ENCODE assay signal across 9 cellular contexts in the genomic region with DNA sequence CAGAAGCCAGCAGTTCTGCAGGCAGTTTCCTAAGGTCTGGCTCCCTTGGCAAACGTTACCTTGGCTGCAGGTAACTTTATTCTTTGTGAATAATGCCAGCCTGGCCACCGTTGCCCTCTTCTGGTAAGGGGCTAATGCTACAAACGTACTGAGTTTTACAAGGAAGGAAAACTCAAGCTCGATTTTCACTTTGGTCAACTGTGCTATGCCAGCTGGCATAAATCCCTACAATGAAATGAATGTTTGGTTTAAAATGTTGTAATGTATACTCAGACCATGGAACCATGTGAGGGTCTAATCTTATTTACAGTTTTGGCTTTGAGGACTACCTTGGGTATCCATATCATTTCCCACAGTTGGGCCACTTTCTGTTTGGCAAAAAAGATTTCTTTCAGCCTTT.
DNase-seq lines count a peak whose midpoint lies in the region; ATAC-seq, FAIRE-seq and TF ChIP-seq lines count a peak whose summit lies in the region.
"Had no signal": no experiment of that assay in that cellular context is flagged by ENCODE, and none has a peak within 500 bp of the region (broad histone marks: within the 10 kb centered on the region; RNA-seq: fewer than 3 reads in every experiment).

No MANE protein-coding gene starts in this region.

- H3K27ac ChIP-seq in K562 (ENCODE audit: extremely low read depth, low read depth, low read length), result no peak overlapping the region
- H3K27ac ChIP-seq in osteoblast (ENCODE audit: low read depth, low read length), result peak overlapping the region; percentile 34
- H3K27ac ChIP-seq: BLaER1 had no signal

- H4K20me1 ChIP-seq in K562 (replicated peaks; ENCODE audit: control insufficient read depth, insufficient read depth, low read length) (no peaks in the 10 kb centered on the region), osteoblast (ENCODE audit: insufficient read depth, low read length) (no peaks in the 10 kb centered on the region)
- H4K20me1 ChIP-seq: BLaER1 had no signal

- intact Hi-C loops in K562 (cut with micrococcal nuclease), result loop anchor here (5.0 kb wide), 1 partner anchor 69 kb away; no protein-coding TSS in a partner anchor

- no peaks in the 10 kb centered on the region for H3K9me1 ChIP-seq in K562 (ENCODE audit: control insufficient read depth, insufficient read depth, low read length)

- H3K4me2 ChIP-seq in K562 (ENCODE audit: insufficient read depth, low read length), result no peak overlapping the region
- peak overlapping the region; percentile 62 for H3K4me2 ChIP-seq in osteoblast (ENCODE audit: insufficient read depth, low read length)
- H3K4me2 ChIP-seq: BLaER1 had no signal

- no peak for TF ChIP-seq POLR2A in K562 (conservative IDR thresholded peaks at IDR 0.05)

- H2AFZ ChIP-seq in K562 (ENCODE audit: low read depth, low read length), result no peak overlapping the region
- H2AFZ ChIP-seq in osteoblast (ENCODE audit: low read length), result peak overlapping the region; percentile 27

- TF ChIP-seq RAD21 in K562 (CRISPR knock-in tag; conservative IDR thresholded peaks at IDR 0.05 in 1 of 2, IDR thresholded peaks at IDR 0.05 in 1 of 2), result peak; percentile 28 to 50; a peak in 3 of 4 replicates

- no peaks in the 10 kb centered on the region for H3K27me3 ChIP-seq in K562 (ENCODE audit: control insufficient read depth in 2 of 2, insufficient read depth in 2 of 2, low read length in 2 of 2)
- no peaks in the 10 kb centered on the region for H3K27me3 ChIP-seq in osteoblast (ENCODE audit: insufficient read depth, low read length)
- H3K27me3 ChIP-seq: BLaER1 had no signal

- POLR2A ChIA-PET in K562 (lab: Yijun Ruan, JAX), result no interaction called here

- H3K79me2 ChIP-seq in K562 (ENCODE audit: control insufficient read depth, insufficient read depth, low read length), result no peaks in the 10 kb centered on the region
- no peaks in the 10 kb centered on the region for H3K79me2 ChIP-seq in osteoblast (ENCODE audit: insufficient read depth, low read length)

- in situ Hi-C loops in K562 (cut with MboI), result no loop called here

- BruUV-seq in K562 (replicated peaks; lab: Mats Ljungman, UMichigan), result no TSS peak

- H3K9ac ChIP-seq in K562 (ENCODE audit: insufficient read depth in 1 of 2, low read depth in 2 of 2, low read length in 2 of 2), result no peak overlapping the region
- H3K9ac ChIP-seq: BLaER1 had no signal

- no peaks in the 10 kb centered on the region for H3K9me3 ChIP-seq in K562 (replicated peaks; ENCODE audit: control insufficient read depth, insufficient read depth, low read depth, low read length)
- no peaks in the 10 kb centered on the region for H3K9me3 ChIP-seq in osteoblast (ENCODE audit: low read depth, low read length)
- H3K9me3 ChIP-seq: BLaER1 had no signal

- ATAC-seq in K562, result no peak
- no peak for ATAC-seq in GM21360 (IDR thresholded peaks at IDR 0.05; ENCODE audit: unreplicated experiment)

- H3K36me3 ChIP-seq in K562 (ENCODE audit: control insufficient read depth, insufficient read depth, low read length) (no peaks in the 10 kb centered on the region), osteoblast (ENCODE audit: insufficient read depth, low read length) (no peaks in the 10 kb centered on the region)
- H3K36me3 ChIP-seq: BLaER1 had no signal

- peak; percentile 19 to 46 (median 26); a peak in 4 of 6 replicates for TF ChIP-seq CTCF in K562 (IDR thresholded peaks at IDR 0.05 in 2 of 3, conservative IDR thresholded peaks at IDR 0.05 in 1 of 3; ENCODE audit: insufficient read depth in 2 of 3, low read depth in 1 of 3, low read length in 3 of 3)
- peak; percentile 39 for TF ChIP-seq CTCF in osteoblast (IDR thresholded peaks at IDR 0.05; ENCODE audit: extremely low read depth, low read depth, low read length)

- CTCF ChIA-PET in K562 (lab: Yijun Ruan, JAX; ENCODE audit: low intra/inter-chr PET ratio), result interaction anchor here (1.2 kb wide), 1 partner anchor 67 kb away, joined by 4 read pairs; no protein-coding TSS in a partner anchor

- H3K4me1 ChIP-seq in K562 (replicated peaks in 1 of 2; ENCODE audit: control insufficient read depth in 2 of 2, insufficient read depth in 2 of 2, low read length in 2 of 2) (no peaks in the 10 kb centered on the region; a peak in 1 of 5 replicates), osteoblast (ENCODE audit: insufficient read depth, low read length) (peaks cover 34% of the 10 kb centered on the region)

- FAIRE-seq in K562 (lab: Jason Lieb, UNC), result no peak

- H3K4me3 ChIP-seq in K562 (no peak overlapping the region), osteoblast (ENCODE audit: insufficient read depth, low read length) (no peak overlapping the region)
- H3K4me3 ChIP-seq: BLaER1 had no signal

- WGBS in K562 (ENCODE audit: insufficient coverage, low coverage, missing lambda C conversion rate), result 18% methylated on average over 3 of the region's 4 CpGs

- peak; percentile 16 for DNase-seq in NCI-H1092 treated with DMSO at 0.1 percent for 48 hours (lab: John Stamatoyannopoulos, UW)
- no peak for DNase-seq in NCI-H1092 (lab: John Stamatoyannopoulos, UW)
- DNase-seq in NCI-H146 treated with DMSO at 0.1 percent for 48 hours (lab: John Stamatoyannopoulos, UW; ENCODE audit: unreplicated experiment), result peak; percentile 63
- DNase-seq in K562 (ENCODE audit: extremely low read depth in 1 of 4, low spot score in 3 of 4), result no peak
- no peak for DNase-seq in osteoblast (ENCODE audit: insufficient read length, low spot score, missing footprints)
- no peak for DNase-seq in AML-193 (lab: John Stamatoyannopoulos, UW)
- no peak for DNase-seq in middle frontal gyrus (ENCODE audit: extremely low spot score, low spot score)

- no peak for TF ChIP-seq EP300 in K562 (IDR thresholded peaks at IDR 0.05; ENCODE audit: low read length)

TF ChIP-seq in K562, 482 proteins besides CTCF, POLR2A, EP300 and RAD21:
- TF ChIP-seq SMC3 (conservative IDR thresholded peaks at IDR 0.05; ENCODE audit: insufficient read depth, low read depth, low read length), result 0 out of 2 replicates have a peak, but pooled peaks have one; percentile 16
- no peak for TF ChIP-seq HMG20B (CRISPR knock-in tag; IDR thresholded peaks at IDR 0.05)
- TF ChIP-seq, protein P1, sequence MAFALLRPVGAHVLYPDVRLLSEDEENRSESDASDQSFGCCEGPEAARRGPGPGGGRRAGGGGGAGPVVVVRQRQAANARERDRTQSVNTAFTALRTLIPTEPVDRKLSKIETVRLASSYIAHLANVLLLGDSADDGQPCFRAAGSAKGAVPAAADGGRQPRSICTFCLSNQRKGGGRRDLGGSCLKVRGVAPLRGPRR (CRISPR knock-in tag; IDR thresholded peaks at IDR 0.05), result no peak
- TF ChIP-seq ZNF436 (CRISPR knock-in tag; IDR thresholded peaks at IDR 0.05), result no peak
- no peak for TF ChIP-seq CBX8 (IDR thresholded peaks at IDR 0.05; ENCODE audit: borderline replicate concordance, extremely low read depth, low read depth, low read length, poor library complexity, severe bottlenecking)

Comparison
In these comparisons a context has a peak if more than half of its experiments do, and no peak if none do; other contexts are left out.
1. DNase-seq: peak in NCI-H1092 treated with DMSO at 0.1 percent for 48 hours (single experiment) and NCI-H146 treated with DMSO at 0.1 percent for 48 hours (single experiment); none in NCI-H1092 (single experiment), K562 (0 of 4), osteoblast (single experiment), AML-193 (0 of 2) and middle frontal gyrus (single experiment).